In the genomic region with DNA sequence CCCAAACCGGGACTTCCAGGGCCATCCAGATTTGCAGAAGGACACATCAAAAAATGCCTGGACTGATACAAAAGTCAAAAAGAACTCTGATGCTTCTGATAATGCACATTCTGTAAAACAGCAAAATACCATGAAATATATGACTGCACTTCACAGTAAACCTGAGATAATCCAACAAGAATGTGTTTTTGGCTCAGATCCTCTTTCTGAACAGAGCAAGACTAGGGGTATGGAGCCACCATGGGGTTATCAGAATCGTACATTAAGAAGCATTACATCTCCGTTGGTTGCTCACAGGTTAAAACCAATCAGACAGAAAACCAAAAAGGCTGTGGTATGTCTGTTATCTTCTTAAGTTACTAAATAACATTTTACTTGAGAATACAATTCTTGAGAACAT, we compare ENCODE assay signal across 28 cellular contexts. TPM values are rescaled to one million over a fixed set of nuclear protein-coding genes. Genes with fewer than 3 reads are reported as not detected.
DNase-seq lines count a peak whose midpoint lies in the region; ATAC-seq, FAIRE-seq and TF ChIP-seq lines count a peak whose summit lies in the region.
"Had no signal": no experiment of that assay in that cellular context is flagged by ENCODE, and none has a peak within 500 bp of the region (broad histone marks: within the 10 kb centered on the region; RNA-seq: fewer than 3 reads in every experiment).

No MANE protein-coding gene starts in this region.

- H3K9me3 Mint-ChIP-seq in MCF 10A (ENCODE audit: unreplicated experiment), result no peaks in the 10 kb centered on the region
- H3K9me3 Mint-ChIP-seq in WTC11, result no peaks in the 10 kb centered on the region
- H3K9me3 Mint-ChIP-seq: activated CD4-positive, alpha-beta memory T cell treated with anti-CD3 and anti-CD28 coated beads, Interleukin-2, amount 10 ng/mL, durations not matched to agents 7 days and 5 days; brain; natural killer cell; stimulated activated effector memory CD8-positive, alpha-beta T cell treated with anti-CD3 and anti-CD28 coated beads, Interleukin-12 subunit alpha, Interleukin-12 subunit beta, amount 100 ng/mL, for 72 hours had no signal

- H3K9ac ChIP-seq in SK-N-SH, result no peak overlapping the region
- H3K9ac ChIP-seq: BLaER1 treated with 17β-estradiol and CSF1 and Interleukin-3, amounts not matched to agents 10 nM and 100 nM had no signal

- TF ChIP-seq CTCF in MCF 10A (IDR thresholded peaks at IDR 0.05; ENCODE audit: unreplicated experiment) (no peak), breast epithelium (IDR thresholded peaks at IDR 0.05) (no peak), SK-N-SH (IDR thresholded peaks at IDR 0.05) (no peak), fibroblast of pulmonary artery (IDR thresholded peaks at IDR 0.05; ENCODE audit: low read length, missing control alignments) (no peak), WTC11 (IDR thresholded peaks at IDR 0.05) (no peak)

- H3K4me1 Mint-ChIP-seq in MCF 10A (ENCODE audit: insufficient read depth, unreplicated experiment) (peaks cover 21% of the 10 kb centered on the region), WTC11 (no peaks in the 10 kb centered on the region)
- H3K4me1 Mint-ChIP-seq: natural killer cell; stimulated activated effector memory CD8-positive, alpha-beta T cell treated with anti-CD3 and anti-CD28 coated beads, Interleukin-12 subunit alpha, Interleukin-12 subunit beta, amount 100 ng/mL, for 72 hours had no signal

- 65% methylated on average over 3 of the region's 3 CpGs for WGBS in SK-N-SH (ENCODE audit: low lambda C conversion rate)

- H3K4me2 ChIP-seq in SK-N-SH, result peak overlapping the region; percentile 25
- H3K4me2 ChIP-seq: BLaER1 treated with 17β-estradiol and CSF1 and Interleukin-3, amounts not matched to agents 10 nM and 100 nM had no signal

- H3K4me3 ChIP-seq in breast epithelium (no peak overlapping the region), SK-N-SH (ENCODE audit: low read depth in 2 of 2, low read length in 1 of 2) (no peak overlapping the region; a peak in 1 of 4 replicates), fibroblast of pulmonary artery (replicated peaks; ENCODE audit: low read depth, low read length) (no peak overlapping the region)
- H3K4me3 ChIP-seq: BLaER1 treated with 17β-estradiol and CSF1 and Interleukin-3, amounts not matched to agents 10 nM and 100 nM; Peyer's patch; suprapubic skin had no signal

- H3K36me3 ChIP-seq in breast epithelium, result no peaks in the 10 kb centered on the region
- H3K36me3 ChIP-seq in SK-N-SH (replicated peaks in 1 of 2; ENCODE audit: control insufficient read depth in 1 of 2, insufficient read depth in 2 of 2, low read length in 1 of 2), result peaks cover 53 to 69% of the 10 kb centered on the region in 2 experiments
- H3K36me3 ChIP-seq: Peyer's patch had no signal

- no peak for TF ChIP-seq EP300 in SK-N-SH (IDR thresholded peaks at IDR 0.05; ENCODE audit: borderline replicate concordance in 1 of 2, low read depth in 1 of 2, low read length in 1 of 2)

- DNase-seq in MCF 10A (ENCODE audit: unreplicated experiment) (no peak), breast epithelium (ENCODE audit: low spot score in 2 of 2) (no peak), SK-N-SH (no peak), fibroblast of pulmonary artery (ENCODE audit: low read depth) (peak; percentile 7), WTC11 (ENCODE audit: low spot score) (no peak), putamen (ENCODE audit: low spot score) (no peak), HTR-8/SVneo (ENCODE audit: insufficient read length, low spot score) (no peak), 8988T (no peak)
- DNase-seq: activated CD4-positive, alpha-beta memory T cell treated with anti-CD3 and anti-CD28 coated beads, Interleukin-2, amount 10 ng/mL, durations not matched to agents 7 days and 5 days; activated effector memory CD4-positive, alpha-beta T cell treated with Interleukin-2 at 50 U/mL for 16 hours; activated naive CD8-positive, alpha-beta T cell treated with anti-CD3 and anti-CD28 coated beads, Interleukin-2, amount 10 ng/mL, durations not matched to agents 7 days and 5 days; COR-L47; DND-41; effector CD4-positive, alpha-beta T cell; islet precursor cell; natural killer cell; NCI-H510A; NK-92 treated with Interleukin-12 subunit alpha and Interleukin-12 subunit beta, amount 100 ng/mL, for 24 hours; Peyer's patch; retina; T-helper 1 cell had no signal

- POLR2A ChIA-PET in MCF 10A (lab: Yijun Ruan, JAX) (interaction anchor here (0.7 to 5.7 kb wide), 6 partner anchors 9 to 171 kb away, joined by 3 to 53 read pairs (median 6); a partner anchor contains a TSS), SK-N-SH (lab: Yijun Ruan, JAX) (interaction anchor here (1.1 kb wide), 1 partner anchor 171 kb away, joined by 5 read pairs; no protein-coding TSS in a partner anchor), WTC11 (lab: Charles Lee) (no interaction called here)

- H2AFZ ChIP-seq in SK-N-SH (ENCODE audit: low read depth), result peak overlapping the region; percentile 32

- peaks cover 17% of the 10 kb centered on the region for H3F3A ChIP-seq in SK-N-SH (replicated peaks; ENCODE audit: insufficient read depth)

- H3K27me3 Mint-ChIP-seq in MCF 10A (ENCODE audit: insufficient read depth, unreplicated experiment) (no peaks in the 10 kb centered on the region), WTC11 (ENCODE audit: low read depth) (no peaks in the 10 kb centered on the region)
- H3K27me3 Mint-ChIP-seq: activated CD4-positive, alpha-beta memory T cell treated with anti-CD3 and anti-CD28 coated beads, Interleukin-2, amount 10 ng/mL, durations not matched to agents 7 days and 5 days; activated naive CD8-positive, alpha-beta T cell treated with anti-CD3 and anti-CD28 coated beads, Interleukin-2, amount 10 ng/mL, durations not matched to agents 7 days and 5 days; brain had no signal

- H3K4me1 ChIP-seq in breast epithelium (no peaks in the 10 kb centered on the region), SK-N-SH (ENCODE audit: control insufficient read depth in 1 of 2, insufficient read depth in 2 of 2, low read depth in 1 of 2, low read length in 1 of 2) (peaks cover 6 to 7% of the 10 kb centered on the region in 2 experiments; a peak in 2 of 4 replicates)
- H3K4me1 ChIP-seq: Peyer's patch, suprapubic skin had no signal

- H3K9me3 ChIP-seq in breast epithelium (no peaks in the 10 kb centered on the region), SK-N-SH (no peaks in the 10 kb centered on the region)
- H3K9me3 ChIP-seq: BLaER1 treated with 17β-estradiol and CSF1 and Interleukin-3, amounts not matched to agents 10 nM and 100 nM; Peyer's patch; suprapubic skin had no signal

- peaks cover 6% of the 10 kb centered on the region for H3K36me3 Mint-ChIP-seq in MCF 10A (ENCODE audit: insufficient read depth, unreplicated experiment)
- peaks cover 65% of the 10 kb centered on the region for H3K36me3 Mint-ChIP-seq in WTC11
- H3K36me3 Mint-ChIP-seq: natural killer cell had no signal

- intact Hi-C loops in MCF 10A (cut with micrococcal nuclease) (loop anchor here (10.0 kb wide), 1 partner anchor 175 kb away; a partner anchor contains a TSS), breast epithelium (cut with DNase I; ENCODE audit: low total_unique reads) (loop anchor here (10.0 kb wide), 1 partner anchor 1115 kb away; no protein-coding TSS in a partner anchor)

- no peaks in the 10 kb centered on the region for H3K9me2 ChIP-seq in SK-N-SH

- H3K79me2 ChIP-seq in SK-N-SH (ENCODE audit: insufficient read depth), result peaks cover 43% of the 10 kb centered on the region

- no peak for TF ChIP-seq POLR2A in breast epithelium (IDR thresholded peaks at IDR 0.05)

- H3K27ac Mint-ChIP-seq in MCF 10A (ENCODE audit: low read depth, unreplicated experiment) (peak overlapping the region; percentile 35), WTC11 (no peak overlapping the region)
- H3K27ac Mint-ChIP-seq: activated CD4-positive, alpha-beta memory T cell treated with anti-CD3 and anti-CD28 coated beads, Interleukin-2, amount 10 ng/mL, durations not matched to agents 7 days and 5 days; activated naive CD8-positive, alpha-beta T cell treated with anti-CD3 and anti-CD28 coated beads, Interleukin-2, amount 10 ng/mL, durations not matched to agents 7 days and 5 days; natural killer cell; stimulated activated effector memory CD8-positive, alpha-beta T cell treated with anti-CD3 and anti-CD28 coated beads, Interleukin-12 subunit alpha, Interleukin-12 subunit beta, amount 100 ng/mL, for 72 hours had no signal

- TF ChIP-seq RAD21 in SK-N-SH (IDR thresholded peaks at IDR 0.05; ENCODE audit: low read length), result no peak

- no peak for ATAC-seq in WTC11
- ATAC-seq: activated CD4-positive, CD25-positive, alpha-beta regulatory T cell treated with anti-CD3 and anti-CD28 coated beads, Interleukin-2, amount 50 U/mL, for 24 hours; natural killer cell; stimulated activated effector memory CD8-positive, alpha-beta T cell treated with anti-CD3 and anti-CD28 coated beads, Interleukin-12 subunit alpha, Interleukin-12 subunit beta, amount 100 ng/mL, for 72 hours had no signal

- H3K27ac ChIP-seq in breast epithelium (no peak overlapping the region), SK-N-SH (ENCODE audit: low read depth in 2 of 2, low read length in 1 of 2) (peak overlapping the region in 1 of 2 experiments; percentile 12; a peak in 2 of 4 replicates)
- H3K27ac ChIP-seq: BLaER1 treated with 17β-estradiol and CSF1 and Interleukin-3, amounts not matched to agents 10 nM and 100 nM; epithelial cell of prostate; Peyer's patch; suprapubic skin had no signal

- no TSS peak for BruUV-seq in MCF 10A (replicated peaks; lab: Mats Ljungman, UMichigan)

- CTCF ChIA-PET in MCF 10A (lab: Yijun Ruan, JAX) (interaction anchor here (0.7 to 1.2 kb wide), 3 partner anchors 8 to 635 kb away, joined by 3 to 5 read pairs (median 3); no protein-coding TSS in a partner anchor), SK-N-SH (lab: Yijun Ruan, JAX) (interaction anchor here (0.8 to 1.3 kb wide), 2 partner anchors 76 to 158 kb away, joined by 3 to 4 read pairs; a partner anchor contains a TSS), WTC11 (lab: Charles Lee) (interaction anchor here (1.0 to 1.9 kb wide), 2 partner anchors 75 to 161 kb away, joined by 3 to 4 read pairs; a partner anchor contains a TSS)

- H4K20me1 ChIP-seq in SK-N-SH (ENCODE audit: insufficient read depth), result no peaks in the 10 kb centered on the region

- H3K27me3 ChIP-seq in breast epithelium (no peaks in the 10 kb centered on the region), SK-N-SH (ENCODE audit: insufficient read depth) (no peaks in the 10 kb centered on the region)
- H3K27me3 ChIP-seq: BLaER1 treated with 17β-estradiol and CSF1 and Interleukin-3, amounts not matched to agents 10 nM and 100 nM; Peyer's patch; suprapubic skin had no signal

- no peak for FAIRE-seq in HTR-8/SVneo (lab: Jason Lieb, UNC)
- FAIRE-seq: H54 had no signal

- H3K4me3 Mint-ChIP-seq in MCF 10A (ENCODE audit: unreplicated experiment) (no peak overlapping the region), WTC11 (no peak overlapping the region)
- H3K4me3 Mint-ChIP-seq: activated CD4-positive, alpha-beta memory T cell treated with anti-CD3 and anti-CD28 coated beads, Interleukin-2, amount 10 ng/mL, durations not matched to agents 7 days and 5 days; activated naive CD8-positive, alpha-beta T cell treated with anti-CD3 and anti-CD28 coated beads, Interleukin-2, amount 10 ng/mL, durations not matched to agents 7 days and 5 days; natural killer cell; stimulated activated effector memory CD8-positive, alpha-beta T cell treated with anti-CD3 and anti-CD28 coated beads, Interleukin-12 subunit alpha, Interleukin-12 subunit beta, amount 100 ng/mL, for 72 hours had no signal

RNA-seq across cellular contexts. Expression of a gene that starts 9.2 kb away (rescaled TPM):
- total RNA-seq in MCF 10A (2022), result 8.9 and 10.9 TPM in 2 replicates
- 1 to 10 TPM in 2 of 3 donors, under 1 TPM in 1; 0.66 to 2.3 (median 1.4) TPM for total RNA-seq in breast epithelium
- polyA plus RNA-seq in SK-N-SH (2012; rRNA removed), result 10.3 and 10.5 TPM in 2 replicates
- 8.9 and 9.1 TPM in 2 replicates for polyA plus RNA-seq in SK-N-SH (2012; cell fraction: cytosol; rRNA removed)
- 12.2 and 24.4 TPM in 2 replicates for polyA plus RNA-seq in SK-N-SH (2012; cell fraction: nucleus; rRNA removed)
- total RNA-seq in WTC11 (2021), result 37.8 to 44.0 TPM (median 38.6 TPM) in 3 replicates
